Comparison of ENCODE assay signal across 1 cellular context in the genomic region with DNA sequence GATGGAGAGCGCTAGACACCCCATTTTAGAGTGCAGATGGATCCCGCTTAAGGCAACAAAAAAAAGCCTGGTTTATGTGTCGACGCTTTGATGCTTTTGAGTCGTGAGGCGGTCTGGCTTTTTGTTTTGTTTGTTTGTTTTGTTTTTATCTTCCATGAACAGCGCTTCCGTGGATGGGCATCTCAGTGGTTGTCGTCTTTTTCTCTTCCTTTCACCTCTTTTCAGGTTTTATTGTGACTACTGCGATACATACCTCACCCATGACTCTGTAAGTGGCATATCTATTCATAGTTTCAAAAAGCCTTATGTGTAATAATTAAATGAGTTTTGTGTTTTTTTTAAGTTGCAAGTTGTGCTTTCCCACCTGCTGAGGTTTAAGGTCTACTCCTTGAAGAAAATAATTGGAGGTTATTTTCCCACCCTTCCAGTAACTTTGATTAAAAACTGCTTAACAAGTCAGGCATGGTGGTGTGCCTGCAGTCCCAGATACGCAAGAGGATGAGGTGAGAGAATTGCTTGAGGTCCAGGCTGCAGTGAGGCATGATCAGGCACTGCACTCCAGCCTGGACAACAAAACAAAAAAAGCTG.
A peak's percentile ranks its signal among the peaks of the same experiment; 100 is the strongest.
TF ChIP-seq lines count a peak whose summit lies in the region.

No MANE protein-coding gene starts in this region.

TF ChIP-seq in H1, 55 proteins besides CTCF, POLR2A, EP300 and RAD21:
- TF ChIP-seq TBP (IDR thresholded peaks at IDR 0.05; ENCODE audit: low read depth, low read length) = no peak
- 0 out of 2 replicates have a peak, but pooled peaks have one; percentile 76 for TF ChIP-seq KDM5A (IDR thresholded peaks at IDR 0.05; ENCODE audit: low read length)
TF ChIP-seq in H1: peak in this region for 1.
